ENCODE assay signal across 26 cellular contexts in the genomic region with DNA sequence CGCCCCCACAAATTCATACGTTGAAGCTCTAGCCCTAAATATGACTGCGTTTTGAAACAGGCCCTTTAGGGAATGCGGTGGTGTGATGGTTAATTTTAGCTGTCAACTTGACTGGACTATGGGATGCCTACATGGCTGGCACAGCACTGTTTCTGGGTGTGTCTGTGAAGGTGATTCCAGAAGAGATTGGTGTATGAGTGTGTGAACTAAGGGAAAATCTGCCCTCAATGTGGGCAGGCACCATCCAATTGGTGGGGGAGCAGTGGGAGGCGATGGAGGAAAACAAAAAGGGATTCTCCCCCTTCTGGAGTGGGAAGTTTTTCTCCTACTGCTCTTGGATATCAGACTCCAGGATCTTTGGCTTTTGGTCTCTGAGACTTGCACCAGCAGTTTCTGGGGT. TPM values are rescaled to one million over a fixed set of nuclear protein-coding genes. Genes with fewer than 3 reads are reported as not detected.
DNase-seq lines count a peak whose midpoint lies in the region; FAIRE-seq and TF ChIP-seq lines count a peak whose summit lies in the region.
"Had no signal": no experiment of that assay in that cellular context is flagged by ENCODE, and none has a peak within 500 bp of the region (broad histone marks: within the 10 kb centered on the region; RNA-seq: fewer than 3 reads in every experiment).

No MANE protein-coding gene starts in this region.

- peak overlapping the region; percentile 21 for H3K27ac Mint-ChIP-seq in activated CD4-positive, alpha-beta memory T cell treated with anti-CD3 and anti-CD28 coated beads for 36 hours
- no peak overlapping the region for H3K27ac Mint-ChIP-seq in activated CD4-positive, alpha-beta memory T cell treated with anti-CD3 and anti-CD28 coated beads, Interleukin-2, amount 10 ng/mL, durations not matched to agents 7 days and 5 days
- peak overlapping the region; percentile 62 for H3K27ac Mint-ChIP-seq in glutamatergic neuron (ENCODE audit: unreplicated experiment)
- H3K27ac Mint-ChIP-seq: neural progenitor cell had no signal

- peaks cover 0 to 7% of the 10 kb centered on the region in 2 donors for H3K4me1 ChIP-seq in small intestine (ENCODE audit: control insufficient read depth in 2 of 2, insufficient read depth in 1 of 2, low read depth in 1 of 2, low read length in 1 of 2)
- H3K4me1 ChIP-seq: BLaER1, neural progenitor cell had no signal

- no peak for FAIRE-seq in small intestine (lab: Jason Lieb, UNC)
- FAIRE-seq in D721Med (lab: Jason Lieb, UNC), result no peak
- FAIRE-seq: A204.1, HTR-8/SVneo had no signal

- 35 to 61% (median 44%) methylated on average over 5 of the region's 5 CpGs for WGBS in small intestine, 3 donors

- peaks cover 11% of the 10 kb centered on the region for H3K4me1 Mint-ChIP-seq in activated CD4-positive, alpha-beta memory T cell treated with anti-CD3 and anti-CD28 coated beads for 36 hours (ENCODE audit: low read depth)
- peaks cover 14% of the 10 kb centered on the region for H3K4me1 Mint-ChIP-seq in activated CD4-positive, alpha-beta memory T cell treated with anti-CD3 and anti-CD28 coated beads, Interleukin-2, amount 10 ng/mL, durations not matched to agents 7 days and 5 days
- H3K4me1 Mint-ChIP-seq in glutamatergic neuron (ENCODE audit: low read depth, unreplicated experiment), result peaks cover 10% of the 10 kb centered on the region
- H3K4me1 Mint-ChIP-seq: neural progenitor cell had no signal

- H3K36me3 Mint-ChIP-seq in activated CD4-positive, alpha-beta memory T cell treated with anti-CD3 and anti-CD28 coated beads for 36 hours, result peaks cover 6% of the 10 kb centered on the region
- H3K36me3 Mint-ChIP-seq in activated CD4-positive, alpha-beta memory T cell treated with anti-CD3 and anti-CD28 coated beads, Interleukin-2, amount 10 ng/mL, durations not matched to agents 7 days and 5 days (ENCODE audit: low read depth), result peaks cover 43% of the 10 kb centered on the region
- H3K36me3 Mint-ChIP-seq in glutamatergic neuron (ENCODE audit: unreplicated experiment), result no peaks in the 10 kb centered on the region

- H3K27me3 ChIP-seq in WERI-Rb-1 (ENCODE audit: insufficient read depth, low read depth, severe bottlenecking), result no peaks in the 10 kb centered on the region
- H3K27me3 ChIP-seq in small intestine (ENCODE audit: control insufficient read depth in 2 of 2, insufficient read depth in 2 of 2, low read length in 2 of 2), result no peaks in the 10 kb centered on the region
- H3K27me3 ChIP-seq: BLaER1, foreskin keratinocyte, neural progenitor cell had no signal

- POLR2A ChIA-PET in activated CD4-positive, alpha-beta memory T cell treated with anti-CD3 and anti-CD28 coated beads for 36 hours (lab: Charles Lee), result no interaction called here
- POLR2A ChIA-PET in activated CD4-positive, alpha-beta memory T cell treated with anti-CD3 and anti-CD28 coated beads, Interleukin-2, amount 10 ng/mL, durations not matched to agents 7 days and 5 days (lab: Charles Lee), result interaction anchor here (1.2 to 1.3 kb wide), 2 partner anchors 17 to 164 kb away, joined by 3 to 4 read pairs; a partner anchor contains a TSS

- no peaks in the 10 kb centered on the region for H3K9me3 Mint-ChIP-seq in activated CD4-positive, alpha-beta memory T cell treated with anti-CD3 and anti-CD28 coated beads for 36 hours
- H3K9me3 Mint-ChIP-seq in activated CD4-positive, alpha-beta memory T cell treated with anti-CD3 and anti-CD28 coated beads, Interleukin-2, amount 10 ng/mL, durations not matched to agents 7 days and 5 days, result no peaks in the 10 kb centered on the region
- no peaks in the 10 kb centered on the region for H3K9me3 Mint-ChIP-seq in glutamatergic neuron (ENCODE audit: unreplicated experiment)
- H3K9me3 Mint-ChIP-seq: neural progenitor cell had no signal

- no peak for TF ChIP-seq CTCF in WERI-Rb-1 (IDR thresholded peaks at IDR 0.05; ENCODE audit: low read depth, low read length)
- no peak for TF ChIP-seq CTCF in glutamatergic neuron (IDR thresholded peaks at IDR 0.05; ENCODE audit: partially characterized antibody, unreplicated experiment)
- TF ChIP-seq CTCF in D721Med (IDR thresholded peaks at IDR 0.05; ENCODE audit: insufficient read depth, missing control alignments), result no peak

- no peak overlapping the region for H3K4me3 Mint-ChIP-seq in activated CD4-positive, alpha-beta memory T cell treated with anti-CD3 and anti-CD28 coated beads for 36 hours
- no peak overlapping the region for H3K4me3 Mint-ChIP-seq in activated CD4-positive, alpha-beta memory T cell treated with anti-CD3 and anti-CD28 coated beads, Interleukin-2, amount 10 ng/mL, durations not matched to agents 7 days and 5 days
- H3K4me3 Mint-ChIP-seq in glutamatergic neuron (ENCODE audit: unreplicated experiment), result no peak overlapping the region
- H3K4me3 Mint-ChIP-seq: neural progenitor cell had no signal

- H3K27ac ChIP-seq in WERI-Rb-1 (peak overlapping the region; percentile 36), small intestine (ENCODE audit: low read depth in 1 of 2, low read length in 1 of 2) (peak overlapping the region; percentile 28 to 43)
- H3K27ac ChIP-seq: BLaER1, foreskin keratinocyte, neural progenitor cell had no signal

- CTCF ChIA-PET in activated CD4-positive, alpha-beta memory T cell treated with anti-CD3 and anti-CD28 coated beads for 36 hours (lab: Charles Lee), result interaction anchor here (0.9 to 1.4 kb wide), 2 partner anchors 17 to 166 kb away, joined by 3 to 4 read pairs; no protein-coding TSS in a partner anchor
- CTCF ChIA-PET in activated CD4-positive, alpha-beta memory T cell treated with anti-CD3 and anti-CD28 coated beads, Interleukin-2, amount 10 ng/mL, durations not matched to agents 7 days and 5 days (lab: Charles Lee), result interaction anchor here (0.9 to 1.9 kb wide), 4 partner anchors 13 to 167 kb away, joined by 3 to 7 read pairs (median 3); a partner anchor contains a TSS

- intact Hi-C loops in activated CD4-positive, alpha-beta memory T cell treated with anti-CD3 and anti-CD28 coated beads for 36 hours (cut with micrococcal nuclease), result no loop called here

- no peaks in the 10 kb centered on the region for H3K9me3 ChIP-seq in WERI-Rb-1 (ENCODE audit: severe bottlenecking)
- H3K9me3 ChIP-seq in small intestine (ENCODE audit: control insufficient read depth, low read depth), result no peaks in the 10 kb centered on the region
- H3K9me3 ChIP-seq: BLaER1 had no signal

- DNase-seq in activated CD4-positive, alpha-beta memory T cell treated with anti-CD3 and anti-CD28 coated beads for 36 hours, result no peak
- no peak for DNase-seq in activated CD4-positive, alpha-beta memory T cell treated with anti-CD3 and anti-CD28 coated beads, Interleukin-2, amount 10 ng/mL, durations not matched to agents 7 days and 5 days
- DNase-seq in WERI-Rb-1 (no peak), glutamatergic neuron (no peak), small intestine (peak; percentile 76), D721Med (ENCODE audit: insufficient read length, low spot score) (no peak)
- no peak for DNase-seq in stimulated activated CD4-positive, alpha-beta T cell treated with anti-CD3 and anti-CD28 coated beads, Interleukin-4, amount 100 ng/mL, for 4 hours
- no peak for DNase-seq in stimulated activated CD8-positive, alpha-beta memory T cell treated with anti-CD3 and anti-CD28 coated beads, Interleukin-4, amount 100 ng/mL, for 48 hours
- DNase-seq: activated CD4-positive, alpha-beta T cell treated with anti-CD3 and anti-CD28 coated beads, Interleukin-2, amount 50 U/mL, for 1 hour; activated naive CD4-positive, alpha-beta T cell; activated T-cell treated with anti-CD3 and anti-CD28 coated beads for 4 hours; anterior cingulate cortex; foreskin keratinocyte; HCEC 1CT; hippocampal formation; Karpas-422; left ventricle myocardium superior; NCI-H1694 treated with DMSO at 0.1 percent for 48 hours; NCI-H748 treated with DMSO at 0.1 percent for 48 hours; Right ventricle myocardium superior; stimulated activated CD4-positive, alpha-beta T cell treated with anti-CD3 and anti-CD28 coated beads, Interleukin-4, amount 100 ng/mL, for 1 hour had no signal

- peaks cover 41% of the 10 kb centered on the region for H3K36me3 ChIP-seq in WERI-Rb-1
- H3K36me3 ChIP-seq in small intestine (ENCODE audit: control insufficient read depth in 2 of 2, insufficient read depth in 2 of 2, low read length in 2 of 2), result peaks cover 2 to 7% of the 10 kb centered on the region in 2 donors

- no peaks in the 10 kb centered on the region for H3K27me3 Mint-ChIP-seq in activated CD4-positive, alpha-beta memory T cell treated with anti-CD3 and anti-CD28 coated beads for 36 hours
- H3K27me3 Mint-ChIP-seq in activated CD4-positive, alpha-beta memory T cell treated with anti-CD3 and anti-CD28 coated beads, Interleukin-2, amount 10 ng/mL, durations not matched to agents 7 days and 5 days, result no peaks in the 10 kb centered on the region
- H3K27me3 Mint-ChIP-seq in glutamatergic neuron (ENCODE audit: unreplicated experiment), result no peaks in the 10 kb centered on the region

- H3K4me3 ChIP-seq in WERI-Rb-1 (ENCODE audit: low read depth, low read length) (no peak overlapping the region), small intestine (ENCODE audit: low read depth in 1 of 2, low read length in 2 of 2) (no peak overlapping the region)
- H3K4me3 ChIP-seq: BLaER1, neural progenitor cell, smooth muscle cell had no signal

RNA-seq across cellular contexts. Expression of a gene that starts 52.5 kb away (rescaled TPM):
- 10 to 100 TPM; 45.8 to 48.3 TPM for total RNA-seq in activated CD4-positive, alpha-beta memory T cell treated with anti-CD3 and anti-CD28 coated beads for 36 hours
- 10 to 100 TPM; 63.5 to 65.7 TPM for total RNA-seq in activated CD4-positive, alpha-beta memory T cell treated with anti-CD3 and anti-CD28 coated beads, Interleukin-2, amount 10 ng/mL, durations not matched to agents 7 days and 5 days
- total RNA-seq in glutamatergic neuron (ENCODE audit: unreplicated experiment), result 67.5 TPM
- 10 to 100 TPM; 32.4 to 45.2 (median 39.2) TPM for polyA plus RNA-seq in small intestine
